Comparison of ENCODE assay signal across 1 cellular context in the genomic region with DNA sequence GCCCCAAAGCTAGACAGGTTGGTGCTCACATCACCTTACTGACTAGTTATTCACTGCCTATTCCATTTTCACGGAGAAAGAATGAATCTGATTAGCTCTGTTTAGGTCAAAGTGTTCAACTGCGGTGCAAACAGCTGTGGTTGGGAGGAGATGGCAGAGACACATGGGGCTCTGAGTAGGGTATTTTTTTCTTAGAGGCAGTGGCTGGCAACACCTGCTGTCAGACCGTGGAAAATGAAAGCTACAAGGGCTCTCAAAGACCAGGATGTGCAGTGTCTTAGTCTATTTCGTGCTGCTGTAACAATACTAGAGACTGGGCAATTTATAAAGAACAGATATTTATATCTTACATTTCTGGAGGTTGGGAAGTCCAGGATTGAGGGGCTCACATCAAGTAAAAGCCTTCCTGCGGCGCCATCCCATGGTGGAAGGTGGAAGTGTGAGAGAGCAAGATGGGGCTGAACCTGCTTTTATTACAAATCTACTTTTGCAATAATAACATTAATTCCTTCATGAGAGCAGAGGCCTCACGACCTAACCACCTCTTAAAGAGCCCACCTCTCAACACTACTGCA.
TF ChIP-seq lines count a peak whose summit lies in the region.

No MANE protein-coding gene starts in this region.

TF ChIP-seq in GM23338, 12 proteins besides CTCF, POLR2A, EP300 and RAD21 (continued from another document):
- TF ChIP-seq, protein P1, sequence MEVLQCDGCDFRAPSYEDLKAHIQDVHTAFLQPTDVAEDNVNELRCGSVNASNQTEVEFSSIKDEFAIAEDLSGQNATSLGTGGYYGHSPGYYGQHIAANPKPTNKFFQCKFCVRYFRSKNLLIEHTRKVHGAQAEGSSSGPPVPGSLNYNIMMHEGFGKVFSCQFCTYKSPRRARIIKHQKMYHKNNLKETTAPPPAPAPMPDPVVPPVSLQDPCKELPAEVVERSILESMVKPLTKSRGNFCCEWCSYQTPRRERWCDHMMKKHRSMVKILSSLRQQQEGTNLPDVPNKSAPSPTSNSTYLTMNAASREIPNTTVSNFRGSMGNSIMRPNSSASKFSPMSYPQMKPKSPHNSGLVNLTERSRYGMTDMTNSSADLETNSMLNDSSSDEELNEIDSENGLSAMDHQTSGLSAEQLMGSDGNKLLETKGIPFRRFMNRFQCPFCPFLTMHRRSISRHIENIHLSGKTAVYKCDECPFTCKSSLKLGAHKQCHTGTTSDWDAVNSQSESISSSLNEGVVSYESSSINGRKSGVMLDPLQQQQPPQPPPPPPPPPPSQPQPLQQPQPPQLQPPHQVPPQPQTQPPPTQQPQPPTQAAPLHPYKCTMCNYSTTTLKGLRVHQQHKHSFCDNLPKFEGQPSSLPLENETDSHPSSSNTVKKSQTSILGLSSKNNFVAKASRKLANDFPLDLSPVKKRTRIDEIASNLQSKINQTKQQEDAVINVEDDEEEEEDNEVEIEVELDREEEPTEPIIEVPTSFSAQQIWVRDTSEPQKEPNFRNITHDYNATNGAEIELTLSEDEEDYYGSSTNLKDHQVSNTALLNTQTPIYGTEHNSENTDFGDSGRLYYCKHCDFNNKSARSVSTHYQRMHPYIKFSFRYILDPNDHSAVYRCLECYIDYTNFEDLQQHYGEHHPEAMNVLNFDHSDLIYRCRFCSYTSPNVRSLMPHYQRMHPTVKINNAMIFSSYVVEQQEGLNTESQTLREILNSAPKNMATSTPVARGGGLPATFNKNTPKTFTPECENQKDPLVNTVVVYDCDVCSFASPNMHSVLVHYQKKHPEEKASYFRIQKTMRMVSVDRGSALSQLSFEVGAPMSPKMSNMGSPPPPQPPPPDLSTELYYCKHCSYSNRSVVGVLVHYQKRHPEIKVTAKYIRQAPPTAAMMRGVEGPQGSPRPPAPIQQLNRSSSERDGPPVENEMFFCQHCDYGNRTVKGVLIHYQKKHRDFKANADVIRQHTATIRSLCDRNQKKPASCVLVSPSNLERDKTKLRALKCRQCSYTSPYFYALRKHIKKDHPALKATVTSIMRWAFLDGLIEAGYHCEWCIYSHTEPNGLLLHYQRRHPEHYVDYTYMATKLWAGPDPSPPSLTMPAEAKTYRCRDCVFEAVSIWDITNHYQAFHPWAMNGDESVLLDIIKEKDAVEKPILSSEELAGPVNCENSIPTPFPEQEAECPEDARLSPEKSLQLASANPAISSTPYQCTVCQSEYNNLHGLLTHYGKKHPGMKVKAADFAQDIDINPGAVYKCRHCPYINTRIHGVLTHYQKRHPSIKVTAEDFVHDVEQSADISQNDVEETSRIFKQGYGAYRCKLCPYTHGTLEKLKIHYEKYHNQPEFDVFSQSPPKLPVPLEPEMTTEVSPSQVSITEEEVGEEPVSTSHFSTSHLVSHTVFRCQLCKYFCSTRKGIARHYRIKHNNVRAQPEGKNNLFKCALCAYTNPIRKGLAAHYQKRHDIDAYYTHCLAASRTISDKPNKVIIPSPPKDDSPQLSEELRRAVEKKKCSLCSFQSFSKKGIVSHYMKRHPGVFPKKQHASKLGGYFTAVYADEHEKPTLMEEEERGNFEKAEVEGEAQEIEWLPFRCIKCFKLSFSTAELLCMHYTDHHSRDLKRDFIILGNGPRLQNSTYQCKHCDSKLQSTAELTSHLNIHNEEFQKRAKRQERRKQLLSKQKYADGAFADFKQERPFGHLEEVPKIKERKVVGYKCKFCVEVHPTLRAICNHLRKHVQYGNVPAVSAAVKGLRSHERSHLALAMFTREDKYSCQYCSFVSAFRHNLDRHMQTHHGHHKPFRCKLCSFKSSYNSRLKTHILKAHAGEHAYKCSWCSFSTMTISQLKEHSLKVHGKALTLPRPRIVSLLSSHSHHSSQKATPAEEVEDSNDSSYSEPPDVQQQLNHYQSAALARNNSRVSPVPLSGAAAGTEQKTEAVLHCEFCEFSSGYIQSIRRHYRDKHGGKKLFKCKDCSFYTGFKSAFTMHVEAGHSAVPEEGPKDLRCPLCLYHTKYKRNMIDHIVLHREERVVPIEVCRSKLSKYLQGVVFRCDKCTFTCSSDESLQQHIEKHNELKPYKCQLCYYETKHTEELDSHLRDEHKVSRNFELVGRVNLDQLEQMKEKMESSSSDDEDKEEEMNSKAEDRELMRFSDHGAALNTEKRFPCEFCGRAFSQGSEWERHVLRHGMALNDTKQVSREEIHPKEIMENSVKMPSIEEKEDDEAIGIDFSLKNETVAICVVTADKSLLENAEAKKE (CRISPR knock-in tag; IDR thresholded peaks at IDR 0.05), result no peak
